ENCODE assay signal across 8 cellular contexts in genomic region chr16:20383106-20384029, GRCh38. TPM values are rescaled to one million over a fixed set of nuclear protein-coding genes. Genes with fewer than 3 reads are reported as not detected.
A peak's percentile ranks its signal among the peaks of the same experiment; 100 is the strongest.
DNase-seq lines count a peak whose midpoint lies in the region; ATAC-seq, FAIRE-seq and TF ChIP-seq lines count a peak whose summit lies in the region.

No MANE protein-coding gene starts in this region.

- H3K27me3 ChIP-seq in SJSA1 (replicated peaks) = no peaks in the 10 kb centered on the region
- H3K27me3 ChIP-seq in right cardiac atrium (ENCODE audit: control insufficient read depth, insufficient read depth) = no peaks in the 10 kb centered on the region

- H3K4me3 ChIP-seq in SJSA1 (no peak overlapping the region), right cardiac atrium (ENCODE audit: low read length) (no peak overlapping the region)

- intact Hi-C loops in right cardiac atrium (cut with DNase I) (loop anchor here (5.0 to 10.0 kb wide), 2 partner anchors 476 to 479 kb away; no protein-coding TSS in a partner anchor), sciatic nerve (cut with DNase I) (no loop called here)

- no peak for FAIRE-seq in GM12892 (lab: Jason Lieb, UNC)

- ATAC-seq in right cardiac atrium = peak; percentile 67 to 75
- peak; percentile 50 for ATAC-seq in sciatic nerve
- ATAC-seq in GM21529 (IDR thresholded peaks at IDR 0.05; ENCODE audit: unreplicated experiment) = no peak

- WGBS in right cardiac atrium = 29% methylated on average over 11 of the region's 11 CpGs

- no peak for TF ChIP-seq POLR2A in GM12892 (IDR thresholded peaks at IDR 0.05; ENCODE audit: low read depth, low read length)

- no peaks in the 10 kb centered on the region for H3K9me3 ChIP-seq in SJSA1 (replicated peaks)
- H3K9me3 ChIP-seq in right cardiac atrium (ENCODE audit: control insufficient read depth, low read length) = no peaks in the 10 kb centered on the region

- DNase-seq in 8988T (peak; percentile 14), GM12892 (ENCODE audit: insufficient read length) (peak; percentile 34), MV-4-11 (lab: John Stamatoyannopoulos, UW) (peak; percentile 38), SJSA1 (ENCODE audit: low read depth in 1 of 2, low spot score in 2 of 2) (peak; percentile 20 to 60), amygdala (lab: John Stamatoyannopoulos, UW) (peak in 43 of 56 donors; percentile 1 to 76 (median 15)), right cardiac atrium (peak in 1 of 3 donors; percentile 58), sciatic nerve (ENCODE audit: low spot score) (no peak)

- no peaks in the 10 kb centered on the region for H3K36me3 ChIP-seq in SJSA1

- H3K4me1 ChIP-seq in SJSA1 (replicated peaks) = no peaks in the 10 kb centered on the region
- H3K4me1 ChIP-seq in right cardiac atrium (ENCODE audit: control insufficient read depth, insufficient read depth, low read length) = no peaks in the 10 kb centered on the region

- H3K27ac ChIP-seq in SJSA1 (no peak overlapping the region), right cardiac atrium (ENCODE audit: low read length) (no peak overlapping the region)

RNA-seq across cellular contexts. Expression of gene PDILT, which starts 21.2 kb away (rescaled TPM):
- not detected for polyA plus RNA-seq in GM12892 (2012; ENCODE audit: missing spikeins)
- total RNA-seq in SJSA1 (2014; rRNA removed; shearing (Covaris generic)) = not detected in 2 replicates
- total RNA-seq in right cardiac atrium (not detected), sciatic nerve (not detected)
- not detected for polyA plus RNA-seq in right cardiac atrium

RNA-seq across cellular contexts. Expression of gene ACSM5, which starts 26.0 kb away (rescaled TPM):
- not detected for polyA plus RNA-seq in GM12892 (2012; ENCODE audit: missing spikeins)
- not detected in 2 replicates for total RNA-seq in SJSA1 (2014; rRNA removed; shearing (Covaris generic))
- 10 to 100 TPM in 1 of 4 donors, 1 to 10 TPM in 3; 1.8 to 12.5 (median 3.3) TPM for total RNA-seq in right cardiac atrium
- polyA plus RNA-seq in right cardiac atrium = 2.3 TPM
- 15.6 TPM for total RNA-seq in sciatic nerve

RNA-seq across cellular contexts. Expression of gene UMOD, which starts 30.9 kb away (rescaled TPM):
- not detected for polyA plus RNA-seq in GM12892 (2012; ENCODE audit: missing spikeins)
- total RNA-seq in SJSA1 (2014; rRNA removed; shearing (Covaris generic)) = not detected in 2 replicates
- total RNA-seq in right cardiac atrium = not detected
- polyA plus RNA-seq in right cardiac atrium = not detected
- not detected for total RNA-seq in sciatic nerve

RNA-seq across cellular contexts. Expression of gene GP2, which starts 56.1 kb away (rescaled TPM):
- not detected for polyA plus RNA-seq in GM12892 (2012; ENCODE audit: missing spikeins)
- total RNA-seq in SJSA1 (2014; rRNA removed; shearing (Covaris generic)) = not detected in 2 replicates
- total RNA-seq in right cardiac atrium (under 1 TPM in 1 of 4 donors, not detected in 3; 0.92 TPM), sciatic nerve (2.8 TPM)
- polyA plus RNA-seq in right cardiac atrium = 0.05 TPM
